8 cellular contexts compared by ENCODE assay signal in genomic region chr3:151908399-151908798, GRCh38. TPM values are rescaled to one million over a fixed set of nuclear protein-coding genes. Genes with fewer than 3 reads are reported as not detected.
"Had no signal": no experiment of that assay in that cellular context is flagged by ENCODE, and none has a peak within 500 bp of the region (broad histone marks: within the 10 kb centered on the region; RNA-seq: fewer than 3 reads in every experiment).

No MANE protein-coding gene starts in this region.

- DNase-seq: H9, HCEC 1CT, KG1 had no signal

- FAIRE-seq: H1, H54, HTR-8/SVneo had no signal

- H2AFZ ChIP-seq: GM23338 had no signal

- ATAC-seq: GM23338 had no signal

- H3K4me2 ChIP-seq: GM23338 had no signal

- H3K4me3 ChIP-seq: GM23338 had no signal

RNA-seq across cellular contexts. Expression of gene SUCNR1, which starts 35.0 kb away (rescaled TPM):
- total RNA-seq: GM23338, H1, H9 had no signal
- polyA plus RNA-seq: GM23338, H1, IgD-negative memory B cell had no signal
